Comparison of ENCODE assay signal across 16 cellular contexts in genomic region chr4:187065396-187065795, GRCh38.
DNase-seq lines count a peak whose midpoint lies in the region; ATAC-seq and TF ChIP-seq lines count a peak whose summit lies in the region.
"Had no signal": no experiment of that assay in that cellular context is flagged by ENCODE, and none has a peak within 500 bp of the region (broad histone marks: within the 10 kb centered on the region; RNA-seq: fewer than 3 reads in every experiment).

No MANE protein-coding gene starts in this region.

- no peaks in the 10 kb centered on the region for H3F3A ChIP-seq in smooth muscle cell (ENCODE audit: low read depth)

- H3K27ac ChIP-seq in smooth muscle cell (ENCODE audit: low read depth), result no peak overlapping the region

- intact Hi-C loops in activated CD4-positive, alpha-beta memory T cell treated with anti-CD3 and anti-CD28 coated beads for 36 hours (cut with micrococcal nuclease), result no loop called here

- peaks cover 3% of the 10 kb centered on the region for H3K9me3 Mint-ChIP-seq in osteocyte (ENCODE audit: unreplicated experiment)
- H3K9me3 Mint-ChIP-seq in activated CD4-positive, alpha-beta memory T cell treated with anti-CD3 and anti-CD28 coated beads for 36 hours, result peaks cover 3% of the 10 kb centered on the region
- H3K9me3 Mint-ChIP-seq: CD4-positive, alpha-beta T cell; HFFc6 had no signal

- H3K4me3 ChIP-seq in astrocyte of the cerebellum (ENCODE audit: low read depth, low read length) (no peak overlapping the region), smooth muscle cell (no peak overlapping the region)

- CTCF ChIA-PET in activated CD4-positive, alpha-beta memory T cell treated with anti-CD3 and anti-CD28 coated beads for 36 hours (lab: Charles Lee), result no interaction called here

- H3K4me1 ChIP-seq in smooth muscle cell (ENCODE audit: low read depth), result no peaks in the 10 kb centered on the region

- POLR2A ChIA-PET in activated CD4-positive, alpha-beta memory T cell treated with anti-CD3 and anti-CD28 coated beads for 36 hours (lab: Charles Lee), result no interaction called here

- H3K9me3 ChIP-seq in smooth muscle cell (replicated peaks; ENCODE audit: low read depth), result no peaks in the 10 kb centered on the region

- no peak overlapping the region for H3K4me3 Mint-ChIP-seq in osteocyte (ENCODE audit: unreplicated experiment)
- H3K4me3 Mint-ChIP-seq in activated CD4-positive, alpha-beta memory T cell treated with anti-CD3 and anti-CD28 coated beads for 36 hours, result no peak overlapping the region
- H3K4me3 Mint-ChIP-seq: CD4-positive, alpha-beta T cell; HFFc6 had no signal

- 78% methylated on average over 1 of the region's 1 CpG for WGBS in smooth muscle cell (ENCODE audit: low lambda C conversion rate)

- H3K27me3 ChIP-seq in smooth muscle cell (ENCODE audit: low read depth), result peaks cover under 1% of the 10 kb centered on the region

- in situ Hi-C loops in astrocyte of the cerebellum (cut with HindIII; ENCODE audit: low sequenced_read_pairs), result no loop called here

- H3K4me1 Mint-ChIP-seq in osteocyte (ENCODE audit: unreplicated experiment), result peaks cover 20% of the 10 kb centered on the region
- no peaks in the 10 kb centered on the region for H3K4me1 Mint-ChIP-seq in activated CD4-positive, alpha-beta memory T cell treated with anti-CD3 and anti-CD28 coated beads for 36 hours (ENCODE audit: low read depth)

- no peaks in the 10 kb centered on the region for H3K36me3 Mint-ChIP-seq in osteocyte (ENCODE audit: unreplicated experiment)
- H3K36me3 Mint-ChIP-seq in activated CD4-positive, alpha-beta memory T cell treated with anti-CD3 and anti-CD28 coated beads for 36 hours, result no peaks in the 10 kb centered on the region

- peak; percentile 59 for DNase-seq in EH (ENCODE audit: low read depth)
- DNase-seq in astrocyte of the cerebellum (ENCODE audit: low read depth), result peak; percentile 5
- DNase-seq in fibroblast of peridontal ligament (ENCODE audit: extremely low read depth), result peak; percentile 8
- no peak for DNase-seq in osteocyte (ENCODE audit: extremely low spot score, unreplicated experiment)
- DNase-seq in activated CD4-positive, alpha-beta memory T cell treated with anti-CD3 and anti-CD28 coated beads for 36 hours, result no peak
- no peak for DNase-seq in smooth muscle cell (lab: John Stamatoyannopoulos, UW; ENCODE audit: unreplicated experiment)
- DNase-seq in NCI-H128 (lab: John Stamatoyannopoulos, UW; ENCODE audit: unreplicated experiment), result no peak
- DNase-seq: ACHN; C1 segment of cervical spinal cord; CD4-positive, alpha-beta T cell; DMS79; EL; HCEC 1CT; HFFc6 had no signal

- TF ChIP-seq CTCF in astrocyte of the cerebellum (IDR thresholded peaks at IDR 0.05; ENCODE audit: low read depth, low read length, missing control alignments) (no peak), osteocyte (IDR thresholded peaks at IDR 0.05) (no peak), smooth muscle cell (IDR thresholded peaks at IDR 0.05; ENCODE audit: borderline replicate concordance, insufficient read depth, poor library complexity, severe bottlenecking) (no peak)

- H3K4me2 ChIP-seq in smooth muscle cell, result no peak overlapping the region

- no peaks in the 10 kb centered on the region for H3K36me3 ChIP-seq in smooth muscle cell (ENCODE audit: low read depth)

- H3K27ac Mint-ChIP-seq in osteocyte (ENCODE audit: unreplicated experiment), result peak overlapping the region; percentile 70
- H3K27ac Mint-ChIP-seq in activated CD4-positive, alpha-beta memory T cell treated with anti-CD3 and anti-CD28 coated beads for 36 hours, result no peak overlapping the region
- H3K27ac Mint-ChIP-seq: CD4-positive, alpha-beta T cell; HFFc6 had no signal

- H2AFZ ChIP-seq in smooth muscle cell (ENCODE audit: low read depth), result no peak overlapping the region

- ATAC-seq in GM18909 (IDR thresholded peaks at IDR 0.05; ENCODE audit: poor library complexity, unreplicated experiment), result no peak
- ATAC-seq: HepG2 had no signal

- H3K27me3 Mint-ChIP-seq in osteocyte (ENCODE audit: unreplicated experiment), result no peaks in the 10 kb centered on the region
- H3K27me3 Mint-ChIP-seq in activated CD4-positive, alpha-beta memory T cell treated with anti-CD3 and anti-CD28 coated beads for 36 hours, result no peaks in the 10 kb centered on the region
- H3K27me3 Mint-ChIP-seq: CD4-positive, alpha-beta T cell had no signal

- no peaks in the 10 kb centered on the region for H4K20me1 ChIP-seq in smooth muscle cell (ENCODE audit: low read depth)

- H3K79me2 ChIP-seq in smooth muscle cell (ENCODE audit: low read depth), result no peaks in the 10 kb centered on the region

- no peak overlapping the region for H3K9ac ChIP-seq in smooth muscle cell (ENCODE audit: low read depth)

Comparison
In these comparisons a context has a peak if more than half of its experiments do, and no peak if none do; other contexts are left out.
1. DNase-seq: peak in EH (single experiment), astrocyte of the cerebellum (single experiment) and fibroblast of peridontal ligament (single experiment); none in osteocyte (single experiment), activated CD4-positive, alpha-beta memory T cell treated with anti-CD3 and anti-CD28 coated beads for 36 hours (single experiment), smooth muscle cell (single experiment) and NCI-H128 (single experiment).